ENCODE assay signal across 8 cellular contexts in the genomic region with DNA sequence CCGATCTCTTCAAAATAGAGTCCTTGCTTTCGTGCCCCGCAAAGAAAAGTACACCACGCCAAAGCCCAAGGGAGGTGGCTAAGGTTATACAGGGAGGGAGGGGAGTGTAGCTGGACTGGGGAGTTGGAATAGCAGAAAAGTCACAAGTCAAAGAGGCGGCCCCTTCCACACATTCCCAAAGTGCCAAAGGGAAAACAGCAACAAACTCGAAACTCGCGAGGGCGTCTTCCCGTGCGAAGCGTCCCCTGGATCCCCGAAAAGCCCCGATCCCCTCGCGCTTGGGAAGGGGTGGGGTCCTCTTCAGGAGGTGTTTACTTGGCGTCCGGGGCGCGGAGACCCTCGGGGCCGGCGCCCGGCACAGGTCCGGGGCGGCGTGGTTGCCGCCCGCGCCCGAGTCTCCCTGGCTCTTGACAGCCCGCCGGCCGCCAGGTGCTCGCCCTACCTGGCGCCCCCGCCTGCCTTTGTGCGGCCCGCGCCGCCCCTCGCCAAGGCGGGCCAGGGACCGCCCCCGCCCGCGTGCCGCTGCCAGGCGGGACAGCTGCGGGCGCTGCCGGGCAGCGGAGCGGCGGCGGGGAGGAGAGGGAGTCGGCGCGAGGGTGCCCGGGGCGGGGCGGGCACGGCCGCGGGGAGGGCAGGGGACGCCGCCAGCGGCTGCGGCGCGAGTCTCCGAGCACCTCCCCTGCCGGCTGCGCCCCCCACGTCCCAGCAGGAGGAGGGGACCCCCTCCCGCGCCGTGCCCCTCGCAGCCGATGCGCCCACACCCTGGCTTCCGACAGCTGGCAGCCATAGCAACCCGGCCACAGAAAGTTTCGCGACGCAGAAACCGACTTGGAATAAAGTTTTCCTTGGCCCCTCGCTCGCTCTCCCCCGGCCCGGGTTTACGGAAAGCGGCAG. TPM values are rescaled to one million over a fixed set of nuclear protein-coding genes. Genes with fewer than 3 reads are reported as not detected.
DNase-seq lines count a peak whose midpoint lies in the region; ATAC-seq and TF ChIP-seq lines count a peak whose summit lies in the region.

No MANE protein-coding gene starts in this region.

- H3K79me2 ChIP-seq in mesendoderm (ENCODE audit: control insufficient read depth, insufficient read depth, low read length): peaks cover 2% of the 10 kb centered on the region

- peak overlapping the region; percentile 51 for H3K4me3 ChIP-seq in effector memory CD4-positive, alpha-beta T cell (ENCODE audit: insufficient read depth, low read depth, low read length, poor library complexity, severe bottlenecking)
- H3K4me3 ChIP-seq in mesendoderm (ENCODE audit: low read length) (peak overlapping the region; percentile 33), tibial nerve (peak overlapping the region; percentile 81 to 98 (median 98))

- no peak for DNase-seq in activated CD4-positive, CD25-positive, alpha-beta regulatory T cell (lab: John Stamatoyannopoulos, UW)
- DNase-seq in SK-MEL-5 (ENCODE audit: low read depth, low spot score): peak; percentile 20
- DNase-seq in effector memory CD4-positive, alpha-beta T cell: no peak
- peak; percentile 45 for DNase-seq in mesendoderm
- peak in 1 of 2 donors; percentile 20 for DNase-seq in tibial nerve (ENCODE audit: low spot score in 2 of 2)
- no peak for DNase-seq in SIG-M5 (lab: John Stamatoyannopoulos, UW)

- TF ChIP-seq EP300 in tibial nerve (IDR thresholded peaks at IDR 0.05): no peak

- no peaks in the 10 kb centered on the region for H3K36me3 ChIP-seq in effector memory CD4-positive, alpha-beta T cell (ENCODE audit: control insufficient read depth, insufficient read depth, low read length)
- no peaks in the 10 kb centered on the region for H3K36me3 ChIP-seq in mesendoderm (ENCODE audit: control insufficient read depth, insufficient read depth, low read length)
- no peaks in the 10 kb centered on the region for H3K36me3 ChIP-seq in tibial nerve

- peak; percentile 29 to 32 for ATAC-seq in activated CD4-positive, CD25-positive, alpha-beta regulatory T cell treated with anti-CD3 and anti-CD28 coated beads, Interleukin-2, amount 50 U/mL, for 24 hours
- peak; percentile 27 for ATAC-seq in HG02763 (IDR thresholded peaks at IDR 0.05; ENCODE audit: unreplicated experiment)

- no peak overlapping the region for H2BK5ac ChIP-seq in mesendoderm (ENCODE audit: low read length)

- H3K27ac ChIP-seq in effector memory CD4-positive, alpha-beta T cell (ENCODE audit: insufficient read depth, low read length, poor library complexity, severe bottlenecking): no peak overlapping the region
- H3K27ac ChIP-seq in mesendoderm (ENCODE audit: low read depth, low read length): peak overlapping the region; percentile 65
- peak overlapping the region; percentile 91 to 98 (median 94) for H3K27ac ChIP-seq in tibial nerve

- H3K18ac ChIP-seq in mesendoderm (ENCODE audit: low read length): peak overlapping the region; percentile 22

- H3K9ac ChIP-seq in mesendoderm (ENCODE audit: low read length): peak overlapping the region; percentile 68

- in situ Hi-C loops in SK-MEL-5 (cut with HindIII; ENCODE audit: low pct_unique_long_range_greater_than_20kb, low sequenced_read_pairs): no loop called here

- no peaks in the 10 kb centered on the region for H3K9me3 ChIP-seq in effector memory CD4-positive, alpha-beta T cell (ENCODE audit: control insufficient read depth, low read length)
- H3K9me3 ChIP-seq in tibial nerve: no peaks in the 10 kb centered on the region

- TF ChIP-seq POLR2A in tibial nerve (IDR thresholded peaks at IDR 0.05): peak in 1 of 2 donors; percentile 5

- no peak overlapping the region for H4K8ac ChIP-seq in mesendoderm (ENCODE audit: low read depth, low read length)

- peak overlapping the region; percentile 48 for H3K23ac ChIP-seq in mesendoderm (ENCODE audit: low read length)

- H3K4me1 ChIP-seq in effector memory CD4-positive, alpha-beta T cell (ENCODE audit: control insufficient read depth, insufficient read depth, low read length, poor library complexity, severe bottlenecking): peaks cover 12% of the 10 kb centered on the region
- H3K4me1 ChIP-seq in mesendoderm (ENCODE audit: control insufficient read depth, low read depth, low read length) (no peaks in the 10 kb centered on the region), tibial nerve (peaks cover 0 to 37% (median 8%) of the 10 kb centered on the region in 4 donors)

- H3K27me3 ChIP-seq in effector memory CD4-positive, alpha-beta T cell (replicated peaks; ENCODE audit: control insufficient read depth, insufficient read depth, low read length, poor library complexity, severe bottlenecking): peaks cover 10% of the 10 kb centered on the region
- H3K27me3 ChIP-seq in mesendoderm (ENCODE audit: insufficient read depth, low read length, poor library complexity) (no peaks in the 10 kb centered on the region), tibial nerve (no peaks in the 10 kb centered on the region)

- H2BK120ac ChIP-seq in mesendoderm (ENCODE audit: low read depth, low read length): no peak overlapping the region

- peaks cover 3% of the 10 kb centered on the region for H3K79me1 ChIP-seq in mesendoderm (ENCODE audit: low read length)

- no CpG with 5 or more reads among the region's 93 CpGs for WGBS in mesendoderm (ENCODE audit: extremely low coverage, insufficient coverage, low lambda C conversion rate)
- 2% methylated on average over 34 to 40 of the region's 93 CpGs for WGBS in tibial nerve, 2 donors

- H3K4ac ChIP-seq in mesendoderm (ENCODE audit: low read depth, low read length): no peak overlapping the region

- H3K56ac ChIP-seq in mesendoderm (ENCODE audit: low read length): peak overlapping the region; percentile 85

- H2AK5ac ChIP-seq in mesendoderm (ENCODE audit: low read length): no peak overlapping the region

- peak in 1 of 5 experiments; percentile 9 for TF ChIP-seq CTCF in tibial nerve (IDR thresholded peaks at IDR 0.05)

- H4K5ac ChIP-seq in mesendoderm (ENCODE audit: low read length): no peak overlapping the region

- H3K4me2 ChIP-seq in mesendoderm (ENCODE audit: low read length): peak overlapping the region; percentile 73

- H2BK15ac ChIP-seq in mesendoderm (replicated peaks; ENCODE audit: low read depth): no peak overlapping the region

RNA-seq across cellular contexts. Expression of gene MYO1E, which starts 1.0 kb away (rescaled TPM):
- 59.9 and 68.7 TPM in 2 replicates for total RNA-seq in SK-MEL-5 (2014; rRNA removed; shearing (Covaris generic))
- 42.4 and 45.3 TPM in 2 replicates for polyA plus RNA-seq in SK-MEL-5 (2015; cell fraction: cytosol; rRNA removed)
- 12.0 and 23.9 TPM in 2 replicates for polyA plus RNA-seq in SK-MEL-5 (2015; cell fraction: nucleus; rRNA removed)
- 36.3 TPM for polyA plus RNA-seq in mesendoderm (2013, experiment 1 of 2)
- polyA plus RNA-seq in mesendoderm (2013, experiment 2 of 2): 38.1 TPM
- total RNA-seq in tibial nerve: 100 to 1,000 TPM in 1 of 4 donors, 10 to 100 TPM in 3; 55.7 to 147 (median 68.5) TPM

Comparison
In these comparisons a context has a peak if more than half of its experiments do, and no peak if none do; other contexts are left out.
1. DNase-seq: peak in SK-MEL-5 (single experiment) and mesendoderm (single experiment); none in activated CD4-positive, CD25-positive, alpha-beta regulatory T cell (0 of 4), effector memory CD4-positive, alpha-beta T cell (0 of 3) and SIG-M5 (single experiment).
2. H3K4me3 ChIP-seq: peak in every context shown above with its lines; median percentile 98 in tibial nerve; 51 in effector memory CD4-positive, alpha-beta T cell; 33 in mesendoderm.